ENCODE assay signal across 13 cellular contexts in the genomic region with DNA sequence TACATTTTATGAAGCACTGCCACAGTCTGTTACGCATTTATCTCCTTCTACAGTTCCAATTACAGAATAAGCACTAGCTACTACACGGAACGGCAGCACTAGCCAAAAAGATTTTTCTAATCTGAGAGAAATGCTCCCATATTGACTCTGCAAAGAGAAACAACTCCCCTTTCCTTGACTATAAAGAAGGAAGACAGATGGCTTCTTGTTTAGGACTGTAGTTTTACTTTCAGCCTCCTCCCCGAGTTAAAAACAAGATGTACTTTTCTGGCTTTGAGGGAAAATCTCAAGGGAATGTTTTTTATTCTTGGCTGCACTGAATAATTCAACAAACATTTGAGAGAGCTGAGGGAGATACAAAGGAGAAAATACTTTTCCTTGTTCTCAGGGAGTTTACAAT. TPM values are rescaled to one million over a fixed set of nuclear protein-coding genes. Genes with fewer than 3 reads are reported as not detected.
DNase-seq lines count a peak whose midpoint lies in the region; ATAC-seq, FAIRE-seq and TF ChIP-seq lines count a peak whose summit lies in the region.
"Had no signal": no experiment of that assay in that cellular context is flagged by ENCODE, and none has a peak within 500 bp of the region (broad histone marks: within the 10 kb centered on the region; RNA-seq: fewer than 3 reads in every experiment).

No MANE protein-coding gene starts in this region.

- H3K23ac ChIP-seq in H1 (ENCODE audit: insufficient read length), result no peak overlapping the region

- H3K79me2 ChIP-seq in H1 (ENCODE audit: control insufficient read depth in 1 of 2, insufficient read depth in 2 of 2, low read length in 2 of 2), result peaks cover 9 to 22% of the 10 kb centered on the region in 2 experiments; a peak in 3 of 4 replicates

- H3K9ac ChIP-seq in H1 (replicated peaks in 1 of 4; ENCODE audit: extremely low read depth in 1 of 4, low read depth in 3 of 4, low read length in 3 of 4), result no peak overlapping the region

- H2BK20ac ChIP-seq in H1 (ENCODE audit: low read length), result no peak overlapping the region

- no peak overlapping the region for H2AK5ac ChIP-seq in H1 (ENCODE audit: low read depth, low read length)

- H3K23me2 ChIP-seq in H1 (ENCODE audit: low read depth, low read length), result peaks cover 5% of the 10 kb centered on the region; the same call in 1 of the 2 replicates

- H4K8ac ChIP-seq in H1 (ENCODE audit: extremely low read depth, insufficient read depth, low read length), result no peak overlapping the region

- peak overlapping the region in 1 of 4 experiments; percentile 84; a peak in 2 of 8 replicates for H3K4me3 ChIP-seq in H1 (ENCODE audit: extremely low read depth in 1 of 4, insufficient read depth in 2 of 4, low read depth in 3 of 4, low read length in 4 of 4)
- no peak overlapping the region for H3K4me3 ChIP-seq in mesodermal cell (ENCODE audit: extremely low read depth, insufficient read depth, low read length, poor library complexity, severe bottlenecking)

- H4K20me1 ChIP-seq in H1 (replicated peaks in 1 of 2; ENCODE audit: control insufficient read depth in 1 of 2, insufficient read depth in 2 of 2, low read length in 2 of 2), result peaks cover 0 to 2% of the 10 kb centered on the region in 2 experiments

- no peak for TF ChIP-seq POLR2A in H1 (IDR thresholded peaks at IDR 0.05; ENCODE audit: control extremely low read depth in 1 of 2, low read depth in 2 of 2, low read length in 2 of 2)

- H3K27ac ChIP-seq in H1 (ENCODE audit: low read depth, low read length), result no peak overlapping the region
- H3K27ac ChIP-seq in mesodermal cell (ENCODE audit: low read depth, low read length, severe bottlenecking), result peak overlapping the region; percentile 89

- peak overlapping the region; percentile 85 for H3K4me3 Mint-ChIP-seq in natural killer cell treated with Interleukin-12 subunit alpha and Interleukin-12 subunit beta and Interleukin-15 and Interleukin-18, amount 100 ng/mL, for 72 hours
- H3K4me3 Mint-ChIP-seq in natural killer cell, result no peak overlapping the region

- peaks cover 25 to 47% of the 10 kb centered on the region in 2 donors for H3K27me3 Mint-ChIP-seq in natural killer cell treated with Interleukin-12 subunit alpha and Interleukin-12 subunit beta and Interleukin-15 and Interleukin-18, amount 100 ng/mL, for 72 hours
- H3K27me3 Mint-ChIP-seq in natural killer cell (ENCODE audit: low read depth in 2 of 2), result peaks cover 17 to 30% of the 10 kb centered on the region in 2 donors

- no peak for TF ChIP-seq CTCF in natural killer cell (IDR thresholded peaks at IDR 0.05)
- no peak for TF ChIP-seq CTCF in H1 (IDR thresholded peaks at IDR 0.05; ENCODE audit: control extremely low read depth in 1 of 3, insufficient read depth in 1 of 3, low read depth in 1 of 3, low read length in 3 of 3)

- no peak overlapping the region for H4K91ac ChIP-seq in H1 (replicated peaks; ENCODE audit: insufficient read length, low read length)

- no peak overlapping the region for H3K18ac ChIP-seq in H1 (ENCODE audit: extremely low read depth, low read length)

- CTCF ChIA-PET in H1 (lab: Charles Lee; ENCODE audit: partially characterized antibody), result interaction anchor here (0.7 to 3.0 kb wide), 2 partner anchors 102 to 380 kb away, joined by 3 to 8 read pairs; no protein-coding TSS in a partner anchor

- no peak overlapping the region for H2AFZ ChIP-seq in H1 (ENCODE audit: low read length)

- POLR2A ChIA-PET in H1 (lab: Charles Lee; ENCODE audit: partially characterized antibody), result interaction anchor here (0.6 to 1.0 kb wide), 2 partner anchors 131 to 378 kb away, joined by 3 read pairs; no protein-coding TSS in a partner anchor

- intact Hi-C loops in natural killer cell (cut with micrococcal nuclease), result loop anchor here (5.0 to 10.0 kb wide), 2 partner anchors 315 to 1148 kb away; a partner anchor contains a TSS

- no peak overlapping the region for H3K4ac ChIP-seq in H1 (replicated peaks; ENCODE audit: insufficient read length, low read depth, low read length)

- H2BK12ac ChIP-seq in H1 (ENCODE audit: low read depth, low read length), result no peak overlapping the region

- H3K9me3 ChIP-seq in H1 (ENCODE audit: insufficient read depth in 2 of 2, low read depth in 1 of 2, low read length in 1 of 2) (no peaks in the 10 kb centered on the region), mesodermal cell (ENCODE audit: control insufficient read depth, low read length) (no peaks in the 10 kb centered on the region)

- no peaks in the 10 kb centered on the region for H3K36me3 ChIP-seq in H1 (ENCODE audit: control insufficient read depth in 2 of 4, insufficient read depth in 4 of 4, low read length in 3 of 4)
- H3K36me3 ChIP-seq in mesodermal cell (ENCODE audit: control insufficient read depth, insufficient read depth, low read length), result no peaks in the 10 kb centered on the region

- peak overlapping the region; percentile 39 to 63 for H3K4me2 ChIP-seq in H1 (ENCODE audit: insufficient read depth in 1 of 2, low read depth in 2 of 2, low read length in 2 of 2)

- no peak for TF ChIP-seq RAD21 in H1 (IDR thresholded peaks at IDR 0.05 in 1 of 2, conservative IDR thresholded peaks at IDR 0.05 in 1 of 2; ENCODE audit: low read depth in 2 of 2, low read length in 2 of 2)

- H3K36me3 Mint-ChIP-seq in natural killer cell treated with Interleukin-12 subunit alpha and Interleukin-12 subunit beta and Interleukin-15 and Interleukin-18, amount 100 ng/mL, for 72 hours, result no peaks in the 10 kb centered on the region
- no peaks in the 10 kb centered on the region for H3K36me3 Mint-ChIP-seq in natural killer cell

- DNase-seq in natural killer cell treated with Interleukin-12 subunit alpha and Interleukin-12 subunit beta and Interleukin-15 and Interleukin-18, amount 100 ng/mL, for 72 hours (ENCODE audit: low spot score), result no peak
- DNase-seq in natural killer cell (no peak), H1 (ENCODE audit: low read depth in 1 of 2, low spot score in 2 of 2) (no peak), ureter (ENCODE audit: low spot score) (no peak), cortex of kidney (lab: John Stamatoyannopoulos, UW) (no peak), T-helper 9 cell (no peak), NK-92 (lab: John Stamatoyannopoulos, UW; ENCODE audit: unreplicated experiment) (no peak)
- DNase-seq: CD4-positive, alpha-beta memory T cell; effector CD8-positive, alpha-beta T cell; NCI-H446 treated with DMSO at 0.1 percent for 48 hours; stimulated activated CD4-positive, alpha-beta T cell treated with anti-CD3 and anti-CD28 coated beads, Interleukin-2, amount 100 ng/mL, for 48 hours; T-helper 1 cell had no signal

- no peak overlapping the region for H4K5ac ChIP-seq in H1 (ENCODE audit: insufficient read length, low read depth, low read length)

- no peak overlapping the region for H3K27ac Mint-ChIP-seq in natural killer cell treated with Interleukin-12 subunit alpha and Interleukin-12 subunit beta and Interleukin-15 and Interleukin-18, amount 100 ng/mL, for 72 hours
- no peak overlapping the region for H3K27ac Mint-ChIP-seq in natural killer cell

- peaks cover 0 to 24% (median 13%) of the 10 kb centered on the region in 4 experiments; a peak in 5 of 7 replicates for H3K4me1 ChIP-seq in H1 (replicated peaks in 1 of 4; ENCODE audit: control insufficient read depth in 3 of 4, insufficient read depth in 4 of 4, low read length in 3 of 4)
- peaks cover 28% of the 10 kb centered on the region for H3K4me1 ChIP-seq in mesodermal cell (ENCODE audit: control insufficient read depth, insufficient read depth, low read length, poor library complexity, severe bottlenecking)

- H3K79me1 ChIP-seq in H1 (ENCODE audit: low read depth, low read length), result no peaks in the 10 kb centered on the region

- WGBS in H1 (ENCODE audit: extremely low coverage in 1 of 2, insufficient coverage in 1 of 2, insufficient read length in 1 of 2, insufficient replicate concordance in 2 of 2, low coverage in 1 of 2, low lambda C conversion rate in 2 of 2, missing lambda C conversion rate in 1 of 2), 2 experiments, result 45% methylated on average over 4 of the region's 4 CpGs; no CpG with 5 or more reads in 1 of the 2 experiments
- 58 to 67% methylated on average over 1 to 3 of the region's 4 CpGs for WGBS in mesodermal cell (ENCODE audit: insufficient coverage in 2 of 2), 2 experiments

- no peak overlapping the region for H3K56ac ChIP-seq in H1 (replicated peaks; ENCODE audit: insufficient read length, low read depth, low read length)

- no peak for TF ChIP-seq EP300 in H1 (IDR thresholded peaks at IDR 0.05; ENCODE audit: borderline replicate concordance in 1 of 2, low read depth in 2 of 2, low read length in 2 of 2)

- no peak overlapping the region for H3K14ac ChIP-seq in H1 (ENCODE audit: insufficient read length)

- no peak overlapping the region for H2BK15ac ChIP-seq in H1 (ENCODE audit: low read length)

- H3K4me1 Mint-ChIP-seq in natural killer cell treated with Interleukin-12 subunit alpha and Interleukin-12 subunit beta and Interleukin-15 and Interleukin-18, amount 100 ng/mL, for 72 hours (ENCODE audit: low read depth in 2 of 2), result peaks cover 17 to 21% of the 10 kb centered on the region in 2 donors
- H3K4me1 Mint-ChIP-seq in natural killer cell, result peaks cover 29 to 36% of the 10 kb centered on the region in 2 donors

- H2BK5ac ChIP-seq in H1 (ENCODE audit: low read depth, low read length), result no peak overlapping the region

- no peak overlapping the region for H2BK120ac ChIP-seq in H1 (replicated peaks; ENCODE audit: low read depth, low read length)

- no peaks in the 10 kb centered on the region for H3K27me3 ChIP-seq in H1 (replicated peaks in 1 of 4; ENCODE audit: control insufficient read depth in 3 of 4, extremely low read depth in 1 of 4, insufficient read depth in 3 of 4, low read length in 3 of 4)

- no peak for ATAC-seq in natural killer cell treated with Interleukin-12 subunit alpha and Interleukin-12 subunit beta and Interleukin-15 and Interleukin-18, amount 100 ng/mL, for 72 hours
- ATAC-seq in natural killer cell, result no peak

- FAIRE-seq in H1 (lab: Jason Lieb, UNC), result no peak

- no peaks in the 10 kb centered on the region for H3K9me3 Mint-ChIP-seq in natural killer cell treated with Interleukin-12 subunit alpha and Interleukin-12 subunit beta and Interleukin-15 and Interleukin-18, amount 100 ng/mL, for 72 hours
- no peaks in the 10 kb centered on the region for H3K9me3 Mint-ChIP-seq in natural killer cell
- H3K9me3 Mint-ChIP-seq: CD4-positive, alpha-beta memory T cell had no signal

RNA-seq across cellular contexts. Expression of a gene that starts 1.9 kb away (rescaled TPM):
- 1 to 10 TPM; 6.5 to 8.4 TPM for total RNA-seq in natural killer cell treated with Interleukin-12 subunit alpha and Interleukin-12 subunit beta and Interleukin-15 and Interleukin-18, amount 100 ng/mL, for 72 hours
- total RNA-seq in natural killer cell, result 1 to 10 TPM; 7.1 to 8.3 (median 7.9) TPM
- 68.1 and 71.2 TPM in 2 replicates for total RNA-seq in H1 (2021; fragmentation: NEBNext Ultra II Directional; extraction: Animal tissue kit (Norgen Biotek cat#: 25700))
- polyA plus RNA-seq in H1 (2011; rRNA removed), result 22.9 and 30.5 TPM in 2 replicates
- 27.8 TPM for polyA plus RNA-seq in H1 (2011; cell fraction: cytosol; rRNA removed)
- 17.0 TPM for polyA plus RNA-seq in H1 (2011; cell fraction: nucleus; rRNA removed)
- polyA plus RNA-seq in H1 (2012, experiment 1 of 2), result 30.5 to 48.6 TPM (median 44.6 TPM) in 4 replicates
- 2.8 TPM for polyA plus RNA-seq in H1 (2012, experiment 2 of 2)
- polyA plus RNA-seq in H1 (2013, experiment 1 of 2), result 30.1 TPM
- polyA plus RNA-seq in H1 (2013, experiment 2 of 2), result 35.0 TPM
- polyA minus RNA-seq in H1 (2011; rRNA and poly(A)+ RNA removed), result 142 and 183 TPM in 2 replicates
- polyA minus RNA-seq in H1 (2011; cell fraction: cytosol; rRNA and poly(A)+ RNA removed), result 52.5 TPM
- 58.5 TPM for polyA minus RNA-seq in H1 (2011; cell fraction: nucleus; rRNA and poly(A)+ RNA removed)
- polyA plus RNA-seq in mesodermal cell (2013, experiment 1 of 2), result 54.9 TPM
- 49.1 TPM for polyA plus RNA-seq in mesodermal cell (2013, experiment 2 of 2)
- 67.5 TPM for total RNA-seq in ureter
